In the genomic region with DNA sequence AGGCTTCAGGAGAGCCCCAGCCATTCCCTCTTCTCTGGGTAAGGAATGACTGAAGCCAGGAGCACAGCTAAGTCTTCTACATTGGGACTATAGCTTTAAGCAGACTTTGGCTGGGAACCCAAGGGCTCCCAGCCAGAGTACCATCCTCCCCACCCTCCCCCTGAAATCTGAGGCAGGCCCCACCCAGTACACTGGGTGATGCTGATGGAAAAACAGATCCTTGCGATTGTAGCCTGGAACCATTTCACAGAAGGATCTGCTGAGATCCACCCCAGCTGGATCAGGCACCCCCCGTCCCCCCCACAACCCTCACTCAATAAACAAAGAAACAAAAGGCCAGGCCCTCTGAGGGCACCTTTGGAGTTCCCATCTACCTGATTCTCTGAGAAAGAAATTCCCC, we compare ENCODE assay signal across 8 cellular contexts. TPM values are rescaled to one million over a fixed set of nuclear protein-coding genes. Genes with fewer than 3 reads are reported as not detected.
DNase-seq lines count a peak whose midpoint lies in the region; ATAC-seq and TF ChIP-seq lines count a peak whose summit lies in the region.

No MANE protein-coding gene starts in this region.

- ATAC-seq in HG02973 (IDR thresholded peaks at IDR 0.05; ENCODE audit: unreplicated experiment), result no peak

- peaks cover 89% of the 10 kb centered on the region for H3K79me2 ChIP-seq in GM23248 (ENCODE audit: insufficient read depth)
- H3K79me2 ChIP-seq in smooth muscle cell (ENCODE audit: low read depth), result peaks cover 79% of the 10 kb centered on the region

- H3K9me3 ChIP-seq in GM23248 (ENCODE audit: low read depth) (no peaks in the 10 kb centered on the region), adrenal gland (replicated peaks in 1 of 3) (no peaks in the 10 kb centered on the region), right atrium auricular region (no peaks in the 10 kb centered on the region), smooth muscle cell (replicated peaks; ENCODE audit: low read depth) (no peaks in the 10 kb centered on the region)

- in situ Hi-C loops in GM23248 (cut with MboI), result no loop called here

- H3F3A ChIP-seq in GM23248 (ENCODE audit: insufficient read depth) (peaks cover 42% of the 10 kb centered on the region), smooth muscle cell (ENCODE audit: low read depth) (peaks cover 18% of the 10 kb centered on the region)

- H3K9ac ChIP-seq in GM23248 (peak overlapping the region; percentile 98), smooth muscle cell (ENCODE audit: low read depth) (peak overlapping the region; percentile 97)

- H3K4me1 ChIP-seq in GM23248 (ENCODE audit: insufficient read depth), result peaks cover 40% of the 10 kb centered on the region
- H3K4me1 ChIP-seq in adrenal gland (replicated peaks in 1 of 2), result peaks cover 46 to 68% of the 10 kb centered on the region in 2 donors
- peaks cover 0 to 57% of the 10 kb centered on the region in 2 donors for H3K4me1 ChIP-seq in right atrium auricular region
- peaks cover 41% of the 10 kb centered on the region for H3K4me1 ChIP-seq in smooth muscle cell (ENCODE audit: low read depth)

- DNase-seq in GM23248, result peak; percentile 86
- DNase-seq in adrenal gland, result peak; percentile 64 to 85 (median 76)
- DNase-seq in right atrium auricular region (ENCODE audit: low spot score), result peak; percentile 81
- DNase-seq in smooth muscle cell (lab: John Stamatoyannopoulos, UW; ENCODE audit: unreplicated experiment), result no peak
- no peak for DNase-seq in DMS153 treated with DMSO at 0.1 percent for 48 hours (lab: John Stamatoyannopoulos, UW; ENCODE audit: unreplicated experiment)
- DNase-seq in central memory CD4-positive, alpha-beta T cell, result no peak
- DNase-seq in NCI-H82 treated with DMSO at 0.1 percent for 48 hours (lab: John Stamatoyannopoulos, UW; ENCODE audit: unreplicated experiment), result no peak

- intact Hi-C loops in adrenal gland (cut with DNase I), result no loop called here

- no peaks in the 10 kb centered on the region; the same call in 1 of the 2 replicates for H4K20me1 ChIP-seq in GM23248 (ENCODE audit: insufficient read depth)
- peaks cover 50% of the 10 kb centered on the region for H4K20me1 ChIP-seq in smooth muscle cell (ENCODE audit: low read depth)

- H3K4me2 ChIP-seq in GM23248 (ENCODE audit: unreplicated experiment) (peak overlapping the region; percentile 93), smooth muscle cell (peak overlapping the region; percentile 91)

- 3 to 6% methylated on average over 2 of the region's 2 CpGs for WGBS in GM23248 (ENCODE audit: low coverage in 1 of 2, low lambda C conversion rate in 2 of 2, missing lambda C conversion rate in 2 of 2), 2 experiments
- 0 to 23% (median 11%) methylated on average over 2 of the region's 2 CpGs for WGBS in adrenal gland, 4 donors
- WGBS in smooth muscle cell (ENCODE audit: low lambda C conversion rate), result 47% methylated on average over 2 of the region's 2 CpGs

- TF ChIP-seq CTCF in adrenal gland (IDR thresholded peaks at IDR 0.05) (no peak), right atrium auricular region (IDR thresholded peaks at IDR 0.05) (no peak), smooth muscle cell (IDR thresholded peaks at IDR 0.05; ENCODE audit: borderline replicate concordance, insufficient read depth, poor library complexity, severe bottlenecking) (no peak)

- H3K27me3 ChIP-seq in GM23248 (replicated peaks; ENCODE audit: insufficient read depth) (no peaks in the 10 kb centered on the region), adrenal gland (no peaks in the 10 kb centered on the region), right atrium auricular region (no peaks in the 10 kb centered on the region), smooth muscle cell (ENCODE audit: low read depth) (no peaks in the 10 kb centered on the region)

- no peaks in the 10 kb centered on the region for H3K9me2 ChIP-seq in GM23248 (ENCODE audit: insufficient read depth)

- no peak overlapping the region; the same call in 1 of the 2 replicates for H2AFZ ChIP-seq in GM23248
- H2AFZ ChIP-seq in smooth muscle cell (ENCODE audit: low read depth), result no peak overlapping the region

- H3K4me3 ChIP-seq in GM23248 (peak overlapping the region; percentile 95), adrenal gland (peak overlapping the region in 1 of 4 donors; percentile 71), right atrium auricular region (peak overlapping the region; percentile 48 to 60), smooth muscle cell (peak overlapping the region; percentile 70)

- peak in 1 of 2 donors; percentile 58 for TF ChIP-seq POLR2A in adrenal gland (IDR thresholded peaks at IDR 0.05)

- H3K36me3 ChIP-seq in GM23248 (ENCODE audit: low read depth), result peaks cover 13% of the 10 kb centered on the region
- peaks cover 0 to 27% of the 10 kb centered on the region in 2 donors for H3K36me3 ChIP-seq in adrenal gland (replicated peaks in 1 of 2)
- H3K36me3 ChIP-seq in right atrium auricular region, result peaks cover 25% of the 10 kb centered on the region
- H3K36me3 ChIP-seq in smooth muscle cell (ENCODE audit: low read depth), result peaks cover 7% of the 10 kb centered on the region

- peak overlapping the region; percentile 99 for H3K27ac ChIP-seq in GM23248
- H3K27ac ChIP-seq in adrenal gland, result peak overlapping the region; percentile 50 to 98 (median 96)
- peak overlapping the region; percentile 97 to 98 for H3K27ac ChIP-seq in right atrium auricular region
- H3K27ac ChIP-seq in smooth muscle cell (ENCODE audit: low read depth), result peak overlapping the region; percentile 98

RNA-seq across cellular contexts. Expression of gene IL18BP, which starts 39.8 kb away (rescaled TPM):
- total RNA-seq in GM23248 (2014; rRNA removed; shearing (Covaris generic)), result 2.5 and 4.8 TPM in 2 replicates
- polyA plus RNA-seq in GM23248 (2016; fragmentation: Nextera tagmentation; extraction: Ambion mirVana), result 0.14 and 0.44 TPM in 2 replicates
- total RNA-seq in adrenal gland, result 10 to 100 TPM in 4 of 8 donors, 1 to 10 TPM in 4; 4.3 to 41.2 (median 9.7) TPM
- 10 to 100 TPM; 17.3 to 25.4 (median 19.2) TPM for polyA plus RNA-seq in adrenal gland
- total RNA-seq in right atrium auricular region, result 1 to 10 TPM in 1 of 2 donors, under 1 TPM in 1; 0.59 to 3.0 TPM
- total RNA-seq in smooth muscle cell, result 4.5 and 10.5 TPM in 2 replicates
- polyA plus RNA-seq in smooth muscle cell, result 0.55 and 4.6 TPM in 2 replicates

RNA-seq across cellular contexts. Expression of gene NUMA1, which starts 41.9 kb away (rescaled TPM):
- 124 and 149 TPM in 2 replicates for total RNA-seq in GM23248 (2014; rRNA removed; shearing (Covaris generic))
- polyA plus RNA-seq in GM23248 (2016; fragmentation: Nextera tagmentation; extraction: Ambion mirVana) (48.7 and 51.5 TPM in 2 replicates), adrenal gland (100 to 1,000 TPM in 2 of 3 donors, 10 to 100 TPM in 1; 86.7 to 677 (median 313) TPM), smooth muscle cell (72.4 and 92.1 TPM in 2 replicates)
- total RNA-seq in adrenal gland (100 to 1,000 TPM; 158 to 380 (median 274) TPM), right atrium auricular region (100 to 1,000 TPM; 102 to 130 TPM), smooth muscle cell (79.4 and 107 TPM in 2 replicates)

RNA-seq across cellular contexts. Expression of gene LRRC51, which starts 42.2 kb away (rescaled TPM):
- total RNA-seq in GM23248 (2014; rRNA removed; shearing (Covaris generic)), result 7.1 and 7.8 TPM in 2 replicates
- polyA plus RNA-seq in GM23248 (2016; fragmentation: Nextera tagmentation; extraction: Ambion mirVana) (7.5 and 9.4 TPM in 2 replicates), adrenal gland (10 to 100 TPM in 2 of 3 donors, 1 to 10 TPM in 1; 5.3 to 15.7 (median 10.4) TPM), smooth muscle cell (6.1 and 7.1 TPM in 2 replicates)
- total RNA-seq in adrenal gland (10 to 100 TPM in 5 of 8 donors, 1 to 10 TPM in 3; 2.4 to 15.4 (median 11.2) TPM), right atrium auricular region (1 to 10 TPM; 4.0 to 7.6 TPM), smooth muscle cell (1.1 and 3.4 TPM in 2 replicates)

Comparison
In these comparisons a context has a peak if more than half of its experiments do, and no peak if none do; other contexts are left out.
1. DNase-seq: peak in GM23248 (single experiment), adrenal gland (7 of 7) and right atrium auricular region (single experiment); none in smooth muscle cell (single experiment), DMS153 treated with DMSO at 0.1 percent for 48 hours (single experiment), central memory CD4-positive, alpha-beta T cell (single experiment) and NCI-H82 treated with DMSO at 0.1 percent for 48 hours (single experiment).
2. Peak in every context shown above with its lines, with median percentiles within 50 percentile points of each other: H3K27ac ChIP-seq.